Comparison of ENCODE assay signal across 8 cellular contexts in the genomic region with DNA sequence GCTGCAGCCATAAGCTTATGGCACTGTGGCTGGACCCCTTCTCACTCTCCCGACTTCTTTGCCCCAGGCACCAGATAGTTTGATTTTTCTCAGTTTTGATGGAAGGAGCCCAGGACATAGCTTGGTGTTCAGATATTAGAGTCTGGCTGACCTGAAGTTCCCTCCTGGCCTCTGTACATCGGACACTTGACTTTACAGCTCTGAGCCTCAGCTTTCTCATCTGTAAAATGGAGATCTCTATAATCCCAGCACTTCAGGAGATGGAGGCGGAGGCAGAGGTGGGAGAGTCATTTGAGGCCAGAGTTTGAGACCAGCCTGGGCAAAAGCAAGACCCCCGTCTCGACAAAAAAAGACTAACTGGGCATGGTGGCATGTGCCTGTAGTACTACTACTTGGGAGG. TPM values are rescaled to one million over a fixed set of nuclear protein-coding genes. Genes with fewer than 3 reads are reported as not detected.
DNase-seq lines count a peak whose midpoint lies in the region; ATAC-seq and TF ChIP-seq lines count a peak whose summit lies in the region.

No MANE protein-coding gene starts in this region.

- H3K4me3 ChIP-seq in A673 (ENCODE audit: low read depth, low read length, poor library complexity, severe bottlenecking) (peak overlapping the region; percentile 76), HUES6 (ENCODE audit: low read depth, low read length) (peak overlapping the region; percentile 78), muscle layer of duodenum (ENCODE audit: low read depth in 1 of 2, low read length in 2 of 2) (peak overlapping the region; percentile 75 to 85)

- peak overlapping the region; percentile 46 for H3K27ac Mint-ChIP-seq in central memory CD8-positive, alpha-beta T cell (ENCODE audit: low read depth)

- H3K36me3 ChIP-seq in A673 (ENCODE audit: insufficient read depth, low read length, poor library complexity, severe bottlenecking) (peaks cover 4% of the 10 kb centered on the region), HUES6 (ENCODE audit: control insufficient read depth, insufficient read depth, low read length) (peaks cover 16% of the 10 kb centered on the region), muscle layer of duodenum (ENCODE audit: control insufficient read depth in 1 of 2, insufficient read depth in 2 of 2, low read length in 2 of 2) (peaks cover 0 to 16% of the 10 kb centered on the region in 2 donors)

- POLR2A ChIA-PET in A673 (lab: Charles Lee; ENCODE audit: low non-redundant PET): no interaction called here

- H3K9me3 Mint-ChIP-seq in central memory CD8-positive, alpha-beta T cell: no peaks in the 10 kb centered on the region

- peak overlapping the region; percentile 13 for H3K9ac ChIP-seq in HUES6 (ENCODE audit: low read length)

- no peaks in the 10 kb centered on the region for H3K27me3 Mint-ChIP-seq in central memory CD8-positive, alpha-beta T cell

- no peaks in the 10 kb centered on the region for H3K9me3 ChIP-seq in A673 (ENCODE audit: low read depth, low read length, poor library complexity, severe bottlenecking)
- H3K9me3 ChIP-seq in HUES6 (ENCODE audit: control insufficient read depth, insufficient read depth, low read depth, low read length): no peaks in the 10 kb centered on the region
- H3K9me3 ChIP-seq in muscle layer of duodenum (ENCODE audit: control insufficient read depth in 1 of 2, low read length in 2 of 2): no peaks in the 10 kb centered on the region

- no peak for ATAC-seq in central memory CD8-positive, alpha-beta T cell (replicated peaks; ENCODE audit: extremely low read depth, poor library complexity, severe bottlenecking)

- intact Hi-C loops in A673 (cut with micrococcal nuclease; ENCODE audit: unreplicated experiment): no loop called here

- CTCF ChIA-PET in A673 (lab: Charles Lee): no interaction called here

- peaks cover 22% of the 10 kb centered on the region for H3K36me3 Mint-ChIP-seq in central memory CD8-positive, alpha-beta T cell (ENCODE audit: insufficient read depth)

- H3K4me1 ChIP-seq in A673 (ENCODE audit: insufficient read depth, low read length, poor library complexity, severe bottlenecking) (no peaks in the 10 kb centered on the region), HUES6 (ENCODE audit: control insufficient read depth, insufficient read depth, low read length) (peaks cover 8% of the 10 kb centered on the region; the same call in 1 of the 2 replicates), muscle layer of duodenum (ENCODE audit: control insufficient read depth in 1 of 2, insufficient read depth in 2 of 2, low read length in 2 of 2) (peaks cover 8 to 13% of the 10 kb centered on the region in 2 donors)

- H3K4me1 Mint-ChIP-seq in central memory CD8-positive, alpha-beta T cell: peaks cover 12% of the 10 kb centered on the region

- H3K27ac ChIP-seq in A673 (ENCODE audit: low read depth, low read length, poor library complexity, severe bottlenecking) (peak overlapping the region; percentile 75), HUES6 (ENCODE audit: low read depth, low read length) (no peak overlapping the region), muscle layer of duodenum (ENCODE audit: low read length) (peak overlapping the region; percentile 58)

- H3K4me3 Mint-ChIP-seq in central memory CD8-positive, alpha-beta T cell: peak overlapping the region; percentile 84

- TF ChIP-seq CTCF in A673 (conservative IDR thresholded peaks at IDR 0.05; ENCODE audit: low read depth, low read length): no peak

- DNase-seq in A673 (ENCODE audit: low spot score) (no peak), NCI-H1048 (lab: John Stamatoyannopoulos, UW) (no peak), NCI-H2171 treated with DMSO at 0.1 percent for 48 hours (lab: John Stamatoyannopoulos, UW) (no peak), NCI-H2029 (lab: John Stamatoyannopoulos, UW) (no peak), SW 1271 (lab: John Stamatoyannopoulos, UW) (no peak)
- DNase-seq in central memory CD8-positive, alpha-beta T cell (ENCODE audit: low spot score in 2 of 2): no peak

- no peaks in the 10 kb centered on the region for H3K27me3 ChIP-seq in A673 (replicated peaks; ENCODE audit: insufficient read depth, low read depth, low read length, poor library complexity)
- H3K27me3 ChIP-seq in HUES6 (ENCODE audit: control insufficient read depth, insufficient read depth, low read length): peaks cover 6% of the 10 kb centered on the region
- no peaks in the 10 kb centered on the region for H3K27me3 ChIP-seq in muscle layer of duodenum (ENCODE audit: low read depth, low read length)

- BruUV-seq in A673 (replicated peaks; lab: Mats Ljungman, UMichigan): no TSS peak

RNA-seq across cellular contexts. Expression of gene CC2D1A, which starts 0.9 kb away (rescaled TPM):
- total RNA-seq in A673 (2021): 38.6 and 40.9 TPM in 2 replicates

RNA-seq across cellular contexts. Expression of gene BRME1, which starts 1.0 kb away (rescaled TPM):
- 3.2 and 4.0 TPM in 2 replicates for total RNA-seq in A673 (2021)

RNA-seq across cellular contexts. Expression of gene NANOS3, which starts 30.0 kb away (rescaled TPM):
- total RNA-seq in A673 (2021): 4.9 and 7.1 TPM in 2 replicates

RNA-seq across cellular contexts. Expression of gene PODNL1, which starts 31.3 kb away (rescaled TPM):
- not detected in 2 replicates for total RNA-seq in A673 (2021)

RNA-seq across cellular contexts. Expression of gene DCAF15, which starts 45.4 kb away (rescaled TPM):
- 62.4 and 65.4 TPM in 2 replicates for total RNA-seq in A673 (2021)
